ENCODE assay signal across 20 cellular contexts in the genomic region with DNA sequence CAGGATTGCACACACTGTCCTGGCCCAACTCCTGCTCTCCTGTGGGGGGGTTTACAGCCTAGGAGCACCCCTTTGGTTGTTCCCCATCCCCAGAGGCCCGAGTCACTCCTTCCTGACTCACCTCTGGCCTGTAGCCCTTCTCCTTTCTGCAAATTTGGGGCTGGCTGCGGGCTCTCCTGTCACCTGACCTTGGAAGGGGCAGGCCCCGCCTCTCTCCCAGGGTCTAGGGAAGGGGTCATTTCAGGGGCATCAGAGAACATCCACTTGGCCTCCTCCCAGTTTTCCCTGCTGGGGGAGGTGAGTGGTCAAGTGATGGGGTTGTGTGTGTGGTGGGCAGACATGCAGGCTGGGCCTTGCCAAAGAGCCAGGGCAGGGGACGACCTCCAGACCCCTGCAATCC. TPM values are rescaled to one million over a fixed set of nuclear protein-coding genes. Genes with fewer than 3 reads are reported as not detected.
A peak's percentile ranks its signal among the peaks of the same experiment; 100 is the strongest.
DNase-seq lines count a peak whose midpoint lies in the region; ATAC-seq and TF ChIP-seq lines count a peak whose summit lies in the region.
"Had no signal": no experiment of that assay in that cellular context is flagged by ENCODE, and none has a peak within 500 bp of the region (broad histone marks: within the 10 kb centered on the region; RNA-seq: fewer than 3 reads in every experiment).

No MANE protein-coding gene starts in this region.

- CTCF ChIA-PET in GM10248 (lab: Yijun Ruan, JAX): interaction anchor here (1.1 to 2.4 kb wide), 2 partner anchors 74 to 163 kb away, joined by 3 to 10 read pairs; no protein-coding TSS in a partner anchor
- CTCF ChIA-PET in HEK293 (lab: Yijun Ruan, JAX): interaction anchor here (0.6 to 1.6 kb wide), 3 partner anchors 16 to 307 kb away, joined by 3 to 6 read pairs (median 3); no protein-coding TSS in a partner anchor
- CTCF ChIA-PET in activated CD4-positive, alpha-beta memory T cell treated with anti-CD3 and anti-CD28 coated beads, Interleukin-2, amount 10 ng/mL, durations not matched to agents 7 days and 5 days (lab: Charles Lee): interaction anchor here (0.7 kb wide), 1 partner anchor 74 kb away, joined by 8 read pairs; no protein-coding TSS in a partner anchor

- DNase-seq in GM10248 (ENCODE audit: extremely low spot score): peak; percentile 11
- DNase-seq in fibroblast of mammary gland (ENCODE audit: low read depth): peak; percentile 47
- no peak for DNase-seq in sciatic nerve (ENCODE audit: low spot score)
- DNase-seq in erythroblast (lab: John Stamatoyannopoulos, UW): no peak
- no peak for DNase-seq in activated CD4-positive, alpha-beta memory T cell treated with anti-CD3 and anti-CD28 coated beads, Interleukin-2, amount 10 ng/mL, durations not matched to agents 7 days and 5 days
- DNase-seq in chondrocyte (ENCODE audit: low spot score): no peak
- DNase-seq: activated CD4-positive, alpha-beta T cell treated with anti-CD3 and anti-CD28 coated beads, Interleukin-2, amount 50 U/mL, for 1 hour; activated naive CD8-positive, alpha-beta T cell treated with anti-CD3 and anti-CD28 coated beads, Interleukin-2, amount 10 ng/mL, durations not matched to agents 7 days and 5 days; activated T-cell treated with anti-CD3 and anti-CD28 coated beads, Interleukin-2, amount 50 U/mL, for 1 hour; effector memory CD4-positive, alpha-beta T cell; Kasumi-1; kidney glomerular epithelial cell; NCI-H69; PC-9; stimulated activated CD4-positive, alpha-beta T cell treated with anti-CD3 and anti-CD28 coated beads, Interleukin-12 subunit alpha, Interleukin-12 subunit beta, amount 100 ng/mL, for 4 hours; thyroid gland had no signal

- H3K27me3 Mint-ChIP-seq in activated CD4-positive, alpha-beta memory T cell treated with anti-CD3 and anti-CD28 coated beads, Interleukin-2, amount 10 ng/mL, durations not matched to agents 7 days and 5 days: peaks cover 4% of the 10 kb centered on the region
- H3K27me3 Mint-ChIP-seq in chondrocyte (ENCODE audit: low read depth): no peaks in the 10 kb centered on the region

- H3K27ac Mint-ChIP-seq in activated CD4-positive, alpha-beta memory T cell treated with anti-CD3 and anti-CD28 coated beads, Interleukin-2, amount 10 ng/mL, durations not matched to agents 7 days and 5 days: no peak overlapping the region
- H3K27ac Mint-ChIP-seq in chondrocyte (ENCODE audit: unreplicated experiment): no peak overlapping the region
- H3K27ac Mint-ChIP-seq: activated naive CD8-positive, alpha-beta T cell treated with anti-CD3 and anti-CD28 coated beads, Interleukin-2, amount 10 ng/mL, durations not matched to agents 7 days and 5 days; stimulated activated memory B cell treated with anti-CD40 and anti-IgM and Interleukin-4, amounts not matched to agents 10 μg/mL and 1 μg/mL and 100 μg/mL, for 72 hours had no signal

- TF ChIP-seq CTCF in GM10248 (IDR thresholded peaks at IDR 0.05; ENCODE audit: control extremely low read depth, extremely low read depth, low read depth, missing control alignments): no peak
- no peak for TF ChIP-seq CTCF in HEK293 (tag by site-specific recombination; IDR thresholded peaks at IDR 0.05)
- TF ChIP-seq CTCF in fibroblast of mammary gland (conservative IDR thresholded peaks at IDR 0.05; ENCODE audit: control insufficient read depth, insufficient read depth, low read depth, low read length): no peak
- no peak for TF ChIP-seq CTCF in chondrocyte (IDR thresholded peaks at IDR 0.05)

- H3K9me3 Mint-ChIP-seq in activated CD4-positive, alpha-beta memory T cell treated with anti-CD3 and anti-CD28 coated beads, Interleukin-2, amount 10 ng/mL, durations not matched to agents 7 days and 5 days: no peaks in the 10 kb centered on the region
- H3K9me3 Mint-ChIP-seq in chondrocyte (ENCODE audit: low read depth): no peaks in the 10 kb centered on the region
- H3K9me3 Mint-ChIP-seq: activated naive CD8-positive, alpha-beta T cell treated with anti-CD3 and anti-CD28 coated beads, Interleukin-2, amount 10 ng/mL, durations not matched to agents 7 days and 5 days; stimulated activated memory B cell treated with anti-CD40 and anti-IgM and Interleukin-4, amounts not matched to agents 10 μg/mL and 1 μg/mL and 100 μg/mL, for 72 hours had no signal

- no peaks in the 10 kb centered on the region for H3K9me3 ChIP-seq in HEK293 (ENCODE audit: control insufficient read depth, insufficient read depth, low read depth, low read length)
- H3K9me3 ChIP-seq: thyroid gland had no signal

- peak; percentile 1 for ATAC-seq in sciatic nerve
- ATAC-seq: stimulated activated memory B cell treated with anti-CD40 and anti-IgM and Interleukin-4, amounts not matched to agents 10 μg/mL and 1 μg/mL and 100 μg/mL, for 72 hours had no signal

- H3K4me1 ChIP-seq in HEK293 (ENCODE audit: control insufficient read depth, insufficient read depth, low read length): no peaks in the 10 kb centered on the region

- H3K27ac ChIP-seq in HEK293 (ENCODE audit: extremely low read depth, low read depth, low read length): no peak overlapping the region
- H3K27ac ChIP-seq: parathyroid adenoma, PC-9, SK-N-MC, thyroid gland had no signal

- POLR2A ChIA-PET in GM10248 (lab: Yijun Ruan, JAX): no interaction called here
- POLR2A ChIA-PET in HEK293 (lab: Yijun Ruan, JAX): interaction anchor here (0.6 kb wide), 1 partner anchor 308 kb away, joined by 3 read pairs; the partner anchor contains the start of gene STAG3
- POLR2A ChIA-PET in activated CD4-positive, alpha-beta memory T cell treated with anti-CD3 and anti-CD28 coated beads, Interleukin-2, amount 10 ng/mL, durations not matched to agents 7 days and 5 days (lab: Charles Lee): no interaction called here

- H3K36me3 Mint-ChIP-seq in activated CD4-positive, alpha-beta memory T cell treated with anti-CD3 and anti-CD28 coated beads, Interleukin-2, amount 10 ng/mL, durations not matched to agents 7 days and 5 days (ENCODE audit: low read depth): no peaks in the 10 kb centered on the region
- H3K36me3 Mint-ChIP-seq in chondrocyte (ENCODE audit: low read depth): no peaks in the 10 kb centered on the region
- H3K36me3 Mint-ChIP-seq: activated naive CD8-positive, alpha-beta T cell treated with anti-CD3 and anti-CD28 coated beads, Interleukin-2, amount 10 ng/mL, durations not matched to agents 7 days and 5 days; stimulated activated memory B cell treated with anti-CD40 and anti-IgM and Interleukin-4, amounts not matched to agents 10 μg/mL and 1 μg/mL and 100 μg/mL, for 72 hours had no signal

- H3K4me3 Mint-ChIP-seq in activated CD4-positive, alpha-beta memory T cell treated with anti-CD3 and anti-CD28 coated beads, Interleukin-2, amount 10 ng/mL, durations not matched to agents 7 days and 5 days: no peak overlapping the region
- H3K4me3 Mint-ChIP-seq in chondrocyte (ENCODE audit: unreplicated experiment): no peak overlapping the region
- H3K4me3 Mint-ChIP-seq: activated naive CD8-positive, alpha-beta T cell treated with anti-CD3 and anti-CD28 coated beads, Interleukin-2, amount 10 ng/mL, durations not matched to agents 7 days and 5 days had no signal

- no peaks in the 10 kb centered on the region for H3K36me3 ChIP-seq in HEK293 (ENCODE audit: control insufficient read depth in 2 of 2, insufficient read depth in 1 of 2, low read length in 2 of 2)
- H3K36me3 ChIP-seq: thyroid gland had no signal

- TF ChIP-seq POLR2A in erythroblast (IDR thresholded peaks at IDR 0.05; ENCODE audit: low read length): no peak

- H3K4me3 ChIP-seq in HEK293 (ENCODE audit: low read depth, low read length) (no peak overlapping the region), fibroblast of mammary gland (ENCODE audit: control insufficient read depth, low read depth, low read length) (no peak overlapping the region)
- H3K4me3 ChIP-seq: PC-9, SK-N-MC, thyroid gland had no signal

- peaks cover 11% of the 10 kb centered on the region for H3K4me1 Mint-ChIP-seq in activated CD4-positive, alpha-beta memory T cell treated with anti-CD3 and anti-CD28 coated beads, Interleukin-2, amount 10 ng/mL, durations not matched to agents 7 days and 5 days
- peaks cover 10% of the 10 kb centered on the region for H3K4me1 Mint-ChIP-seq in chondrocyte (ENCODE audit: low read depth)

- intact Hi-C loops in sciatic nerve (cut with DNase I): no loop called here

RNA-seq across cellular contexts. Expression of gene NYAP1, which starts 1.8 kb away (rescaled TPM):
- total RNA-seq in sciatic nerve (9.1 TPM), chondrocyte (0.77 to 0.95 TPM (median 0.87 TPM) in 3 replicates)
- under 1 TPM; 0.05 to 0.13 TPM for total RNA-seq in activated CD4-positive, alpha-beta memory T cell treated with anti-CD3 and anti-CD28 coated beads, Interleukin-2, amount 10 ng/mL, durations not matched to agents 7 days and 5 days

RNA-seq across cellular contexts. Expression of gene TSC22D4, which starts 6.5 kb away (rescaled TPM):
- total RNA-seq in sciatic nerve: 148 TPM
- total RNA-seq in activated CD4-positive, alpha-beta memory T cell treated with anti-CD3 and anti-CD28 coated beads, Interleukin-2, amount 10 ng/mL, durations not matched to agents 7 days and 5 days: 100 to 1,000 TPM; 133 to 136 TPM
- 24.0 to 34.1 TPM (median 33.0 TPM) in 3 replicates for total RNA-seq in chondrocyte

RNA-seq across cellular contexts. Expression of gene SPACDR, which starts 21.5 kb away (rescaled TPM):
- 3.6 TPM for total RNA-seq in sciatic nerve
- total RNA-seq in activated CD4-positive, alpha-beta memory T cell treated with anti-CD3 and anti-CD28 coated beads, Interleukin-2, amount 10 ng/mL, durations not matched to agents 7 days and 5 days: 1 to 10 TPM; 4.0 to 4.3 TPM
- total RNA-seq in chondrocyte: 0.42 to 0.87 TPM in 2 of 3 replicates, not detected in the other

RNA-seq across cellular contexts. Expression of gene PPP1R35, which starts 49.2 kb away (rescaled TPM):
- total RNA-seq in sciatic nerve (25.3 TPM), chondrocyte (20.5 to 23.0 TPM (median 21.0 TPM) in 3 replicates)
- 100 to 1,000 TPM; 100 to 101 TPM for total RNA-seq in activated CD4-positive, alpha-beta memory T cell treated with anti-CD3 and anti-CD28 coated beads, Interleukin-2, amount 10 ng/mL, durations not matched to agents 7 days and 5 days

RNA-seq across cellular contexts. Expression of gene AGFG2, which starts 53.5 kb away (rescaled TPM):
- 30.6 TPM for total RNA-seq in sciatic nerve
- total RNA-seq in activated CD4-positive, alpha-beta memory T cell treated with anti-CD3 and anti-CD28 coated beads, Interleukin-2, amount 10 ng/mL, durations not matched to agents 7 days and 5 days: 10 to 100 TPM; 53.9 to 59.8 TPM
- total RNA-seq in chondrocyte: 7.7 to 8.2 TPM (median 7.8 TPM) in 3 replicates

Comparison
In these comparisons a context has a peak if more than half of its experiments do, and no peak if none do; other contexts are left out.
1. DNase-seq: peak in GM10248 (single experiment) and fibroblast of mammary gland (single experiment); none in sciatic nerve (single experiment), erythroblast (0 of 2), activated CD4-positive, alpha-beta memory T cell treated with anti-CD3 and anti-CD28 coated beads, Interleukin-2, amount 10 ng/mL, durations not matched to agents 7 days and 5 days (single experiment) and chondrocyte (single experiment).